ENCODE assay signal across 1 cellular context in genomic region chr2:215848679-215849078, GRCh38.
TF ChIP-seq lines count a peak whose summit lies in the region.

No MANE protein-coding gene starts in this region.

TF ChIP-seq in IMR-90, 13 proteins besides CTCF, POLR2A, EP300 and RAD21:
- no peak for TF ChIP-seq FOS (IDR thresholded peaks at IDR 0.05; ENCODE audit: low read depth, low read length)
- TF ChIP-seq USF2 (IDR thresholded peaks at IDR 0.05; ENCODE audit: low read depth, low read length): no peak
- no peak for TF ChIP-seq SMC3 (IDR thresholded peaks at IDR 0.05; ENCODE audit: low read depth, low read length)
- TF ChIP-seq CEBPB (IDR thresholded peaks at IDR 0.05; ENCODE audit: low read depth, low read length): no peak
- no peak for TF ChIP-seq RCOR1 (IDR thresholded peaks at IDR 0.05; ENCODE audit: insufficient replicate concordance, low read length)
- no peak for TF ChIP-seq RFX5 (IDR thresholded peaks at IDR 0.05; ENCODE audit: low read depth, low read length)
- TF ChIP-seq NFE2L2 (IDR thresholded peaks at IDR 0.05; ENCODE audit: low read depth, low read length): no peak
- TF ChIP-seq MAFK (IDR thresholded peaks at IDR 0.05; ENCODE audit: low read depth, low read length): no peak
- no peak for TF ChIP-seq BHLHE40 (IDR thresholded peaks at IDR 0.05; ENCODE audit: low read depth, low read length)
- TF ChIP-seq ELK1 (IDR thresholded peaks at IDR 0.05; ENCODE audit: borderline replicate concordance, low read depth, low read length): no peak
